Comparison of ENCODE assay signal across 10 cellular contexts in the genomic region with DNA sequence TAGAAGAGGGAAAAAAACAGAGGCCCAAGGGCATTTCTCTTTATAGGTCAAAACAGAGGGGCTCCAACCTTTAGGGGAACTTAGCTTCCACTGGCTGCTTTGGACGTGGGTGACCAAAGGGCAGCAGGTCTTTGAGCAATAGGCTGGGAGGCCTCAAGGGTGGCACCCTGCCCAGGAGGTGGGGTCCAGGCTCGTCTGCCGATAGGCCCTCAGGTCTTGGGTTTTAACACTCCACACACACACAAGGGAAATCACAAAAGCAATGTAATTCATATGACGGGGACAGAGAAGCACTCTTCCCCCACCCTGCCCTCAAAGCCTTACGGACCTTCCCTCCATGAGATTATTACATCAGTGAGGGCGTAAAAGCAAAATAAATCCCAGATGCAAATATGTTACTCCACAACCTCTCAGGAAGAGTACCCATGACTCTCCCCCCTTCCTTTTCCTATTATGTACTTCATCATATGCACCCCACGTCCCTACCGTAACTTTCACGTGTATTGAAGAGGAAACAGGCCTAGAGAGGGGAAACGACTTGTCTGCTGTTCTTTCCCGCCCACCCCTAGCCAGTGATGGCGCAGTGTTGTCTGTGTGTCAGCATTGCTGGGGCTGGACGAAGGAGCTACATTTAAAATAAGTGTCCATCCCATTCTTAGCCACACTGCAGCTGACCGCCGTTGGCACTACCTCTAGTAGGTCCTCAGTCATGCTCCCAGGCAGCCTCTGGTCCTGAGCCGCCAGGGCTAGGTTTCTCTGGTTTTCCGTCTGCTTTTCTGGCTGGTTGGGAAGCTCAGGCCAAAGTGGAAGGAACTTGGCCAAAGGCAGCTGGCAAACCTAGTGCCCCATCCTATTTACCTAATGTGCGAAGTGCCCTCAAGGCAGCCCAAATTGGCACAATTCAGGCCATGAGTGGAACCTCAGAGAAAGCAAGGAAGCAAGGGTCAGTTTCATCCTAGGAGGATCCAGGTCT. TPM values are rescaled to one million over a fixed set of nuclear protein-coding genes. Genes with fewer than 3 reads are reported as not detected.
DNase-seq lines count a peak whose midpoint lies in the region; ATAC-seq and TF ChIP-seq lines count a peak whose summit lies in the region.
"Had no signal": no experiment of that assay in that cellular context is flagged by ENCODE, and none has a peak within 500 bp of the region (broad histone marks: within the 10 kb centered on the region; RNA-seq: fewer than 3 reads in every experiment).

No MANE protein-coding gene starts in this region.

- intact Hi-C loops in A673 (cut with micrococcal nuclease; ENCODE audit: unreplicated experiment) = no loop called here
- intact Hi-C loops in body of pancreas (cut with DNase I) = no loop called here

- no peaks in the 10 kb centered on the region for H3K27me3 Mint-ChIP-seq in memory B cell

- H3K36me3 Mint-ChIP-seq in memory B cell = peaks cover 10% of the 10 kb centered on the region

- ATAC-seq in body of pancreas (no peak), memory B cell (ENCODE audit: low read depth) (no peak), HG03095 (IDR thresholded peaks at IDR 0.05; ENCODE audit: unreplicated experiment) (no peak), GM21515 (IDR thresholded peaks at IDR 0.05; ENCODE audit: unreplicated experiment) (no peak)
- ATAC-seq: psoas muscle had no signal

- in situ Hi-C loops in G401 (cut with HindIII; ENCODE audit: low sequenced_read_pairs) = no loop called here

- no peaks in the 10 kb centered on the region for H3K9me3 Mint-ChIP-seq in memory B cell

- DNase-seq in A673 (ENCODE audit: low spot score) (no peak), G401 (ENCODE audit: low spot score) (peak; percentile 49), body of pancreas (peak; percentile 32 to 78 (median 62)), memory B cell (ENCODE audit: low spot score in 2 of 2) (no peak), HuH-7 (ENCODE audit: low spot score) (no peak), NCI-H2029 (lab: John Stamatoyannopoulos, UW) (no peak)

- H3K36me3 ChIP-seq in A673 (ENCODE audit: insufficient read depth, low read length, poor library complexity, severe bottlenecking) = peaks cover 10% of the 10 kb centered on the region
- peaks cover 0 to 8% of the 10 kb centered on the region in 2 donors for H3K36me3 ChIP-seq in body of pancreas (replicated peaks in 1 of 2; ENCODE audit: insufficient read depth in 1 of 2, low read depth in 2 of 2)

- peaks cover 4% of the 10 kb centered on the region for H3K4me1 Mint-ChIP-seq in memory B cell

- no peaks in the 10 kb centered on the region for H3K27me3 ChIP-seq in A673 (replicated peaks; ENCODE audit: insufficient read depth, low read depth, low read length, poor library complexity)
- H3K27me3 ChIP-seq in body of pancreas = no peaks in the 10 kb centered on the region
- H3K27me3 ChIP-seq: upper lobe of left lung had no signal

- BruUV-seq in A673 (replicated peaks; lab: Mats Ljungman, UMichigan) = no TSS peak

- H3K4me1 ChIP-seq in A673 (ENCODE audit: insufficient read depth, low read length, poor library complexity, severe bottlenecking) (peaks cover 5% of the 10 kb centered on the region), body of pancreas (peaks cover 45% of the 10 kb centered on the region)

- no peaks in the 10 kb centered on the region for H3K9me3 ChIP-seq in A673 (ENCODE audit: low read depth, low read length, poor library complexity, severe bottlenecking)
- no peaks in the 10 kb centered on the region for H3K9me3 ChIP-seq in body of pancreas
- H3K9me3 ChIP-seq: psoas muscle, upper lobe of left lung had no signal

- TF ChIP-seq CTCF in A673 (conservative IDR thresholded peaks at IDR 0.05; ENCODE audit: low read depth, low read length) = no peak
- TF ChIP-seq CTCF in body of pancreas (IDR thresholded peaks at IDR 0.05) = no peak

- H3K27ac Mint-ChIP-seq in memory B cell = peak overlapping the region; percentile 31

- CTCF ChIA-PET in A673 (lab: Charles Lee) = no interaction called here

- no peak for TF ChIP-seq POLR2A in body of pancreas (IDR thresholded peaks at IDR 0.05)

- H3K4me3 ChIP-seq in A673 (ENCODE audit: low read depth, low read length, poor library complexity, severe bottlenecking) (no peak overlapping the region), body of pancreas (no peak overlapping the region)

- POLR2A ChIA-PET in A673 (lab: Charles Lee; ENCODE audit: low non-redundant PET) = no interaction called here

- peak overlapping the region; percentile 16 for H3K27ac ChIP-seq in A673 (ENCODE audit: low read depth, low read length, poor library complexity, severe bottlenecking)
- peak overlapping the region; percentile 16 to 46 (median 34) for H3K27ac ChIP-seq in body of pancreas

- H3K4me3 Mint-ChIP-seq in memory B cell = peak overlapping the region; percentile 41

- 63 to 74% methylated on average over 17 to 18 of the region's 18 CpGs for WGBS in body of pancreas, 2 donors

RNA-seq across cellular contexts. Expression of a gene that starts 2.1 kb away (rescaled TPM):
- total RNA-seq in A673 (2021) (41.2 and 43.4 TPM in 2 replicates), body of pancreas (10 to 100 TPM; 40.5 to 67.7 TPM)
- 65.8 and 115 TPM in 2 replicates for total RNA-seq in G401 (2014; rRNA removed; shearing (Covaris generic))

Comparison
In these comparisons a context has a peak if more than half of its experiments do, and no peak if none do; other contexts are left out.
1. DNase-seq: peak in G401 (single experiment) and body of pancreas (4 of 4); none in A673 (single experiment), memory B cell (0 of 2), HuH-7 (single experiment) and NCI-H2029 (single experiment).